1 cellular context compared by ENCODE assay signal in the genomic region with DNA sequence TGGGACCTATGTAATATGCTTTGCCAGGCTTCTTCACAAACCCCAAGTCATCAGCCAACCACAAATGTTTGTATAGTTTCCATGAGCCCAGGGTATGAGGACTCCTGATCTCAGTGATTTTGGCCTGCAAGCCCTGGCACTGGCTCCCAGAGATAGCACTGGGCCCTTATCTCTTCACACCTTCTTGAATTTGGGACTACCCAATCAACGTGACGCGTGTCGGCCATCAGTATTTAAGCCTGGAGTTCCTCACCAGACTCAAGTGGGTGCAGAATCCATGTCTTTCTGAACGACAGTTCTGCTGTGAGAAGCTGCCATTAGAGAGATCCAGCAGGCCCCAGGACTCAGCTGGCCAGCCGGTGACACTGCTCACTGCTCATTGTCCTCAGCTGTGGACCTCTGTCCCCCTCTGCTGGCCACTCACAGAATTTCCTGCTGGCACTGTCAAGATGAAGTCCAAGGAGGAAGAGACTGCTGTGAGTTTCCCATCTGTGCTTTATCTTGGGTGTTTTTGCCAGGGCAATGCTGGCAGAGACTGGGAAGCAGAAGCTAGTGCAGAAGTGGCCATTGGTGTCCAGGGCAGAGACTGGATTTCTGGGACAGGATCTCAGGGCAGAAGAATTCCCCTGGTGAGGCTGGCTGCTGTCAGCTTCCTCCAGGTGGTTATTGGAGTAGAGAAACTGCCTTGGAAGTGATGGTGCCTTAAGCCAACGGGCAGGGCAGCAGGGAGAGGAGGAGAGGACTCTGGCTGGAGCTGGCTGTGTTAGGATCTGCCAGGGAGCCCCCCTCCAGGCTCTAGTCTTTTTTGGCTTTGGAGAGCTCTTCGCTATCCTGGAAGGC.
A peak's percentile ranks its signal among the peaks of the same experiment; 100 is the strongest.
TF ChIP-seq lines count a peak whose summit lies in the region.

No MANE protein-coding gene starts in this region.

TF ChIP-seq in K562, 482 proteins besides CTCF, POLR2A, EP300 and RAD21 (continued from another document and continues in another):
- TF ChIP-seq, protein P1, sequence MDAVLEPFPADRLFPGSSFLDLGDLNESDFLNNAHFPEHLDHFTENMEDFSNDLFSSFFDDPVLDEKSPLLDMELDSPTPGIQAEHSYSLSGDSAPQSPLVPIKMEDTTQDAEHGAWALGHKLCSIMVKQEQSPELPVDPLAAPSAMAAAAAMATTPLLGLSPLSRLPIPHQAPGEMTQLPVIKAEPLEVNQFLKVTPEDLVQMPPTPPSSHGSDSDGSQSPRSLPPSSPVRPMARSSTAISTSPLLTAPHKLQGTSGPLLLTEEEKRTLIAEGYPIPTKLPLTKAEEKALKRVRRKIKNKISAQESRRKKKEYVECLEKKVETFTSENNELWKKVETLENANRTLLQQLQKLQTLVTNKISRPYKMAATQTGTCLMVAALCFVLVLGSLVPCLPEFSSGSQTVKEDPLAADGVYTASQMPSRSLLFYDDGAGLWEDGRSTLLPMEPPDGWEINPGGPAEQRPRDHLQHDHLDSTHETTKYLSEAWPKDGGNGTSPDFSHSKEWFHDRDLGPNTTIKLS (IDR thresholded peaks at IDR 0.05; ENCODE audit: borderline replicate concordance, low read depth): peak; percentile 47; the same call in 1 of the 2 replicates
- TF ChIP-seq PHB2 (IDR thresholded peaks at IDR 0.05; ENCODE audit: low read depth) (peak; percentile 82), OTX1 (CRISPR knock-in tag; IDR thresholded peaks at IDR 0.05) (no peak), BCOR (IDR thresholded peaks at IDR 0.05) (peak; percentile 63), ETV6 (IDR thresholded peaks at IDR 0.05; ENCODE audit: borderline replicate concordance in 1 of 2, low read depth in 2 of 2, low read length in 1 of 2) (no peak), ETV6 (CRISPR knock-in tag; IDR thresholded peaks at IDR 0.05; ENCODE audit: borderline replicate concordance) (no peak), MTF1 (CRISPR knock-in tag; IDR thresholded peaks at IDR 0.05; ENCODE audit: borderline replicate concordance) (no peak), FOXP1 (CRISPR knock-in tag; IDR thresholded peaks at IDR 0.05) (no peak), NR4A1 (CRISPR knock-in tag; IDR thresholded peaks at IDR 0.05) (no peak), NR4A1 (tag; IDR thresholded peaks at IDR 0.05) (no peak; the same call in 1 of the 2 replicates), ZNF239 (CRISPR knock-in tag; IDR thresholded peaks at IDR 0.05) (peak; percentile 47; the same call in 1 of the 2 replicates), KLF10 (CRISPR knock-in tag; IDR thresholded peaks at IDR 0.05) (no peak), ZNF354B (CRISPR knock-in tag; IDR thresholded peaks at IDR 0.05) (no peak), CBX8 (IDR thresholded peaks at IDR 0.05; ENCODE audit: borderline replicate concordance, extremely low read depth, low read depth, low read length, poor library complexity, severe bottlenecking) (no peak), ZSCAN32 (CRISPR knock-in tag; IDR thresholded peaks at IDR 0.05) (no peak), STAG1 (CRISPR knock-in tag; IDR thresholded peaks at IDR 0.05; ENCODE audit: borderline replicate concordance) (peak; percentile 93), ARID2 (IDR thresholded peaks at IDR 0.05) (peak; percentile 95), ZNF217 (CRISPR knock-in tag; IDR thresholded peaks at IDR 0.05) (no peak), HDAC1 (IDR thresholded peaks at IDR 0.05) (peak in 1 of 2 experiments; percentile 76; a peak in 1 of 4 replicates), ZEB2 (IDR thresholded peaks at IDR 0.05) (no peak; the same call in 1 of the 2 replicates), BDP1 (IDR thresholded peaks at IDR 0.05; ENCODE audit: insufficient read depth, insufficient read length) (no peak), FOXJ2 (tag; IDR thresholded peaks at IDR 0.05) (peak; percentile 93), RHOXF2B (CRISPR knock-in tag; conservative IDR thresholded peaks at IDR 0.05) (no peak), KDM4B (IDR thresholded peaks at IDR 0.05; ENCODE audit: borderline replicate concordance in 2 of 2, low read depth in 1 of 2) (no peak; a peak in 1 of 4 replicates), ZKSCAN8 (CRISPR knock-in tag; IDR thresholded peaks at IDR 0.05) (no peak), MEF2D (tag; conservative IDR thresholded peaks at IDR 0.05; ENCODE audit: low read depth) (peak; percentile 77; the same call in 1 of the 2 replicates), MYNN (IDR thresholded peaks at IDR 0.05) (peak; percentile 84), MYNN (CRISPR knock-in tag; IDR thresholded peaks at IDR 0.05) (no peak), ZFP30 (CRISPR knock-in tag; IDR thresholded peaks at IDR 0.05; ENCODE audit: borderline replicate concordance) (no peak), HNRNPUL1 (IDR thresholded peaks at IDR 0.05; ENCODE audit: low read length) (no peak), YY1 (IDR thresholded peaks at IDR 0.05; ENCODE audit: borderline replicate concordance in 1 of 3, control insufficient read depth in 1 of 3, extremely low read depth in 1 of 3, insufficient read depth in 3 of 3, insufficient read length in 1 of 3, insufficient replicate concordance in 2 of 3, low read depth in 1 of 3, low read length in 2 of 3) (peak in 1 of 3 experiments; percentile 32)
- TF ChIP-seq, protein P2, sequence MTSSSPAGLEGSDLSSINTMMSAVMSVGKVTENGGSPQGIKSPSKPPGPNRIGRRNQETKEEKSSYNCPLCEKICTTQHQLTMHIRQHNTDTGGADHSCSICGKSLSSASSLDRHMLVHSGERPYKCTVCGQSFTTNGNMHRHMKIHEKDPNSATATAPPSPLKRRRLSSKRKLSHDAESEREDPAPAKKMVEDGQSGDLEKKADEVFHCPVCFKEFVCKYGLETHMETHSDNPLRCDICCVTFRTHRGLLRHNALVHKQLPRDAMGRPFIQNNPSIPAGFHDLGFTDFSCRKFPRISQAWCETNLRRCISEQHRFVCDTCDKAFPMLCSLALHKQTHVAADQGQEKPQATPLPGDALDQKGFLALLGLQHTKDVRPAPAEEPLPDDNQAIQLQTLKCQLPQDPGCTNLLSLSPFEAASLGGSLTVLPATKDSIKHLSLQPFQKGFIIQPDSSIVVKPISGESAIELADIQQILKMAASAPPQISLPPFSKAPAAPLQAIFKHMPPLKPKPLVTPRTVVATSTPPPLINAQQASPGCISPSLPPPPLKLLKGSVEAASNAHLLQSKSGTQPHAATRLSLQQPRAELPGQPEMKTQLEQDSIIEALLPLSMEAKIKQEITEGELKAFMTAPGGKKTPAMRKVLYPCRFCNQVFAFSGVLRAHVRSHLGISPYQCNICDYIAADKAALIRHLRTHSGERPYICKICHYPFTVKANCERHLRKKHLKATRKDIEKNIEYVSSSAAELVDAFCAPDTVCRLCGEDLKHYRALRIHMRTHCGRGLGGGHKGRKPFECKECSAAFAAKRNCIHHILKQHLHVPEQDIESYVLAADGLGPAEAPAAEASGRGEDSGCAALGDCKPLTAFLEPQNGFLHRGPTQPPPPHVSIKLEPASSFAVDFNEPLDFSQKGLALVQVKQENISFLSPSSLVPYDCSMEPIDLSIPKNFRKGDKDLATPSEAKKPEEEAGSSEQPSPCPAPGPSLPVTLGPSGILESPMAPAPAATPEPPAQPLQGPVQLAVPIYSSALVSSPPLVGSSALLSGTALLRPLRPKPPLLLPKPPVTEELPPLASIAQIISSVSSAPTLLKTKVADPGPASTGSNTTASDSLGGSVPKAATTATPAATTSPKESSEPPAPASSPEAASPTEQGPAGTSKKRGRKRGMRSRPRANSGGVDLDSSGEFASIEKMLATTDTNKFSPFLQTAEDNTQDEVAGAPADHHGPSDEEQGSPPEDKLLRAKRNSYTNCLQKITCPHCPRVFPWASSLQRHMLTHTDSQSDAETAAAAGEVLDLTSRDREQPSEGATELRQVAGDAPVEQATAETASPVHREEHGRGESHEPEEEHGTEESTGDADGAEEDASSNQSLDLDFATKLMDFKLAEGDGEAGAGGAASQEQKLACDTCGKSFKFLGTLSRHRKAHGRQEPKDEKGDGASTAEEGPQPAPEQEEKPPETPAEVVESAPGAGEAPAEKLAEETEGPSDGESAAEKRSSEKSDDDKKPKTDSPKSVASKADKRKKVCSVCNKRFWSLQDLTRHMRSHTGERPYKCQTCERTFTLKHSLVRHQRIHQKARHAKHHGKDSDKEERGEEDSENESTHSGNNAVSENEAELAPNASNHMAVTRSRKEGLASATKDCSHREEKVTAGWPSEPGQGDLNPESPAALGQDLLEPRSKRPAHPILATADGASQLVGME (CRISPR knock-in tag; IDR thresholded peaks at IDR 0.05): no peak
- TF ChIP-seq, protein P3, sequence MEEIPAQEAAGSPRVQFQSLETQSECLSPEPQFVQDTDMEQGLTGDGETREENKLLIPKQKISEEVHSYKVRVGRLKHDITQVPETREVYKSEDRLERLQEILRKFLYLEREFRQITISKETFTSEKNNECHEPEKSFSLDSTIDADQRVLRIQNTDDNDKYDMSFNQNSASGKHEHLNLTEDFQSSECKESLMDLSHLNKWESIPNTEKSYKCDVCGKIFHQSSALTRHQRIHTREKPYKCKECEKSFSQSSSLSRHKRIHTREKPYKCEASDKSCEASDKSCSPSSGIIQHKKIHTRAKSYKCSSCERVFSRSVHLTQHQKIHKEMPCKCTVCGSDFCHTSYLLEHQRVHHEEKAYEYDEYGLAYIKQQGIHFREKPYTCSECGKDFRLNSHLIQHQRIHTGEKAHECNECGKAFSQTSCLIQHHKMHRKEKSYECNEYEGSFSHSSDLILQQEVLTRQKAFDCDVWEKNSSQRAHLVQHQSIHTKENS (CRISPR knock-in tag; IDR thresholded peaks at IDR 0.05): no peak
- TF ChIP-seq, protein P4, sequence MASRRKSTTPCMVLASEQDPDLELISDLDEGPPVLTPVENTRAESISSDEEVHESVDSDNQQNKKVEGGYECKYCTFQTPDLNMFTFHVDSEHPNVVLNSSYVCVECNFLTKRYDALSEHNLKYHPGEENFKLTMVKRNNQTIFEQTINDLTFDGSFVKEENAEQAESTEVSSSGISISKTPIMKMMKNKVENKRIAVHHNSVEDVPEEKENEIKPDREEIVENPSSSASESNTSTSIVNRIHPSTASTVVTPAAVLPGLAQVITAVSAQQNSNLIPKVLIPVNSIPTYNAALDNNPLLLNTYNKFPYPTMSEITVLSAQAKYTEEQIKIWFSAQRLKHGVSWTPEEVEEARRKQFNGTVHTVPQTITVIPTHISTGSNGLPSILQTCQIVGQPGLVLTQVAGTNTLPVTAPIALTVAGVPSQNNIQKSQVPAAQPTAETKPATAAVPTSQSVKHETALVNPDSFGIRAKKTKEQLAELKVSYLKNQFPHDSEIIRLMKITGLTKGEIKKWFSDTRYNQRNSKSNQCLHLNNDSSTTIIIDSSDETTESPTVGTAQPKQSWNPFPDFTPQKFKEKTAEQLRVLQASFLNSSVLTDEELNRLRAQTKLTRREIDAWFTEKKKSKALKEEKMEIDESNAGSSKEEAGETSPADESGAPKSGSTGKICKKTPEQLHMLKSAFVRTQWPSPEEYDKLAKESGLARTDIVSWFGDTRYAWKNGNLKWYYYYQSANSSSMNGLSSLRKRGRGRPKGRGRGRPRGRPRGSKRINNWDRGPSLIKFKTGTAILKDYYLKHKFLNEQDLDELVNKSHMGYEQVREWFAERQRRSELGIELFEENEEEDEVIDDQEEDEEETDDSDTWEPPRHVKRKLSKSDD (conservative IDR thresholded peaks at IDR 0.05; ENCODE audit: low read length): no peak
- TF ChIP-seq, protein P5, sequence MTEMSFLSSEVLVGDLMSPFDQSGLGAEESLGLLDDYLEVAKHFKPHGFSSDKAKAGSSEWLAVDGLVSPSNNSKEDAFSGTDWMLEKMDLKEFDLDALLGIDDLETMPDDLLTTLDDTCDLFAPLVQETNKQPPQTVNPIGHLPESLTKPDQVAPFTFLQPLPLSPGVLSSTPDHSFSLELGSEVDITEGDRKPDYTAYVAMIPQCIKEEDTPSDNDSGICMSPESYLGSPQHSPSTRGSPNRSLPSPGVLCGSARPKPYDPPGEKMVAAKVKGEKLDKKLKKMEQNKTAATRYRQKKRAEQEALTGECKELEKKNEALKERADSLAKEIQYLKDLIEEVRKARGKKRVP (CRISPR knock-in tag; IDR thresholded peaks at IDR 0.05): no peak
- TF ChIP-seq, protein P6, sequence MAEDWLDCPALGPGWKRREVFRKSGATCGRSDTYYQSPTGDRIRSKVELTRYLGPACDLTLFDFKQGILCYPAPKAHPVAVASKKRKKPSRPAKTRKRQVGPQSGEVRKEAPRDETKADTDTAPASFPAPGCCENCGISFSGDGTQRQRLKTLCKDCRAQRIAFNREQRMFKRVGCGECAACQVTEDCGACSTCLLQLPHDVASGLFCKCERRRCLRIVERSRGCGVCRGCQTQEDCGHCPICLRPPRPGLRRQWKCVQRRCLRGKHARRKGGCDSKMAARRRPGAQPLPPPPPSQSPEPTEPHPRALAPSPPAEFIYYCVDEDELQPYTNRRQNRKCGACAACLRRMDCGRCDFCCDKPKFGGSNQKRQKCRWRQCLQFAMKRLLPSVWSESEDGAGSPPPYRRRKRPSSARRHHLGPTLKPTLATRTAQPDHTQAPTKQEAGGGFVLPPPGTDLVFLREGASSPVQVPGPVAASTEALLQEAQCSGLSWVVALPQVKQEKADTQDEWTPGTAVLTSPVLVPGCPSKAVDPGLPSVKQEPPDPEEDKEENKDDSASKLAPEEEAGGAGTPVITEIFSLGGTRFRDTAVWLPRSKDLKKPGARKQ (CRISPR knock-in tag; IDR thresholded peaks at IDR 0.05): no peak
- TF ChIP-seq, protein P7, sequence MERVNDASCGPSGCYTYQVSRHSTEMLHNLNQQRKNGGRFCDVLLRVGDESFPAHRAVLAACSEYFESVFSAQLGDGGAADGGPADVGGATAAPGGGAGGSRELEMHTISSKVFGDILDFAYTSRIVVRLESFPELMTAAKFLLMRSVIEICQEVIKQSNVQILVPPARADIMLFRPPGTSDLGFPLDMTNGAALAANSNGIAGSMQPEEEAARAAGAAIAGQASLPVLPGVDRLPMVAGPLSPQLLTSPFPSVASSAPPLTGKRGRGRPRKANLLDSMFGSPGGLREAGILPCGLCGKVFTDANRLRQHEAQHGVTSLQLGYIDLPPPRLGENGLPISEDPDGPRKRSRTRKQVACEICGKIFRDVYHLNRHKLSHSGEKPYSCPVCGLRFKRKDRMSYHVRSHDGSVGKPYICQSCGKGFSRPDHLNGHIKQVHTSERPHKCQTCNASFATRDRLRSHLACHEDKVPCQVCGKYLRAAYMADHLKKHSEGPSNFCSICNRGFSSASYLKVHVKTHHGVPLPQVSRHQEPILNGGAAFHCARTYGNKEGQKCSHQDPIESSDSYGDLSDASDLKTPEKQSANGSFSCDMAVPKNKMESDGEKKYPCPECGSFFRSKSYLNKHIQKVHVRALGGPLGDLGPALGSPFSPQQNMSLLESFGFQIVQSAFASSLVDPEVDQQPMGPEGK (CRISPR knock-in tag; IDR thresholded peaks at IDR 0.05; ENCODE audit: borderline replicate concordance): no peak
- TF ChIP-seq, protein P8, sequence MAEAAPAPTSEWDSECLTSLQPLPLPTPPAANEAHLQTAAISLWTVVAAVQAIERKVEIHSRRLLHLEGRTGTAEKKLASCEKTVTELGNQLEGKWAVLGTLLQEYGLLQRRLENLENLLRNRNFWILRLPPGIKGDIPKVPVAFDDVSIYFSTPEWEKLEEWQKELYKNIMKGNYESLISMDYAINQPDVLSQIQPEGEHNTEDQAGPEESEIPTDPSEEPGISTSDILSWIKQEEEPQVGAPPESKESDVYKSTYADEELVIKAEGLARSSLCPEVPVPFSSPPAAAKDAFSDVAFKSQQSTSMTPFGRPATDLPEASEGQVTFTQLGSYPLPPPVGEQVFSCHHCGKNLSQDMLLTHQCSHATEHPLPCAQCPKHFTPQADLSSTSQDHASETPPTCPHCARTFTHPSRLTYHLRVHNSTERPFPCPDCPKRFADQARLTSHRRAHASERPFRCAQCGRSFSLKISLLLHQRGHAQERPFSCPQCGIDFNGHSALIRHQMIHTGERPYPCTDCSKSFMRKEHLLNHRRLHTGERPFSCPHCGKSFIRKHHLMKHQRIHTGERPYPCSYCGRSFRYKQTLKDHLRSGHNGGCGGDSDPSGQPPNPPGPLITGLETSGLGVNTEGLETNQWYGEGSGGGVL (CRISPR knock-in tag; IDR thresholded peaks at IDR 0.05): no peak
